ENCODE assay signal across 17 cellular contexts in the genomic region with DNA sequence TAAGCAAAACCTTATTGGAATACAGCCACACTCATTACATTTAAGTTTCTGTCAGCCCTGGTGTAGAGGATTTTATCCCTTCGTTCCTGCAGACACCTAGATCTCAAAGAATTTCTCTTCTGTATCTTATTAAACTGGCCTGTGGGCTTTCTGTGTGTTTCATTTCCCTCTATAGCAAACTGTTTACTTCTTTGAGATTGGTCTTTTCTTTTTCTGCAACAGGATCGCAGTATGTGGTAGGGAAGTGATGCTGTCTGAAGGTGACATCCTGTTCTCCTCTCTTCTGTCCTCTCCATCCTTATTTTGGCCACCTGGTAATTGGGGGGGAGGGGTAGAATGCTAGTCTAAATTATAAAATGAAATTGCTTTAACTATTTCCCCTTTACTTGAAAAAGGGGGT.
"Had no signal": no experiment of that assay in that cellular context is flagged by ENCODE, and none has a peak within 500 bp of the region (broad histone marks: within the 10 kb centered on the region; RNA-seq: fewer than 3 reads in every experiment).

No MANE protein-coding gene starts in this region.

- FAIRE-seq: endometrium had no signal

- H3K27me3 Mint-ChIP-seq: activated naive CD4-positive, alpha-beta T cell treated with anti-CD3 and anti-CD28 coated beads, Interleukin-2, amount 50 U/mL, for 24 hours; stimulated activated naive CD8-positive, alpha-beta T cell treated with anti-CD3 and anti-CD28 coated beads, Interleukin-15, Interleukin-2, amounts not matched to agents 100 ng/mL and 50 ng/mL, for 24 hours had no signal

- ATAC-seq: activated T-cell treated with anti-CD3 and anti-CD28 coated beads, Interleukin-2, amount 50 U/mL, for 4 hours; esophagus mucosa; right cardiac atrium had no signal

- DNase-seq: activated CD4-positive, alpha-beta T cell treated with anti-CD3 and anti-CD28 coated beads for 1 hour; activated CD4-positive, alpha-beta T cell treated with anti-CD3 and anti-CD28 coated beads, Interleukin-2, amount 50 U/mL, for 48 hours; activated effector memory CD4-positive, alpha-beta T cell treated with anti-CD3 and anti-CD28 coated beads, Interleukin-2, amount 50 U/mL, for 16 hours; activated T-cell treated with anti-CD3 and anti-CD28 coated beads, Interleukin-2, amount 50 U/mL, for 4 hours; adrenal gland; colonic mucosa; islet precursor cell; midbrain; right cardiac atrium; small intestine; stimulated activated CD4-positive, alpha-beta T cell treated with anti-CD3 and anti-CD28 coated beads, Interleukin-4, amount 100 ng/mL, for 24 hours; trophoblast cell had no signal

- H3K4me1 Mint-ChIP-seq: neural crest cell had no signal

- H3K4me3 Mint-ChIP-seq: activated naive CD4-positive, alpha-beta T cell treated with anti-CD3 and anti-CD28 coated beads, Interleukin-2, amount 50 U/mL, for 24 hours; activated T-cell treated with anti-CD3 and anti-CD28 coated beads, Interleukin-2, amount 50 U/mL, for 4 hours; neural crest cell; stimulated activated naive CD8-positive, alpha-beta T cell treated with anti-CD3 and anti-CD28 coated beads, Interleukin-15, Interleukin-2, amounts not matched to agents 100 ng/mL and 50 ng/mL, for 24 hours had no signal

- H3K27ac Mint-ChIP-seq: activated naive CD4-positive, alpha-beta T cell treated with anti-CD3 and anti-CD28 coated beads, Interleukin-2, amount 50 U/mL, for 24 hours; stimulated activated naive CD8-positive, alpha-beta T cell treated with anti-CD3 and anti-CD28 coated beads, Interleukin-15, Interleukin-2, amounts not matched to agents 100 ng/mL and 50 ng/mL, for 24 hours had no signal
